In the genomic region with DNA sequence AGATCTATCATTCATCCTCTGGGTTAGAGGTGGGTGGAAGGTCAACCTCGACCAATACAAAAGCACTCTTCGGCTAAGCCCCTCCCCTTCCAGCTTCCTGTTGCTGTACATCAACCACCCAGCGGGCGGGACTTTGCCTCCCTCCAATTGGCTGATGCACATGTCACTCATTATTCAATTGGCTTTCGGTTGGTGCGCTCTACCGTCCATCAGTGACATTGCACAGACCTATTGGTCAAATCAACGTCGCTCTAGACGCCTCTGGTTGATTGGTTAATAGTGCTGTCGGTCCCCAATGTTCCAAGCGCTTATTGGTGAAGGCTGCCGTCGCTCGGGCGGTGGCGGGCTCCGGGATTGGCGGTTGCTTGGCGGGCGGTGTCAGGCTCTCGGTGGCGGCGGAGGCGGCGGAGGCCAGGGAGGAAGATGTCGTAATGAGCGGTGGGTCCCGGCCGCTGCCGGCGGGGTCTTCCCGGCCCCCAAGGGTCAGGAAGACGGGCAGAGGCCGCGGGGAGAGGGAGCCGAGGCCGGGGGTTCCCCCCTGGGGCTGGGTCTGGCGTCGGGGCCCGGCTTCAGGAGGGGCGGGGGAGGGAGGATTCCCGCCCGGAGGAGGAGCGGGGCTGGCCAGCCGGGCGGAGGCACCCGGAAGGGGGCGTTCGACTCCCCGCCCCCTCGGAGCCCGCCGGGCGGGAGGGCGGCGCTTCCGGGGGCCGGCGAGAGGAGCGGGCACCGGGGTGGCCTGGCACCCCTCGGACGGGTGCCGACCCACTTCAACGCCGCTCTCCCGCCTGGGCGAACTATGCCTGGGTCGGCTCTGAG, we compare ENCODE assay signal across 8 cellular contexts. TPM values are rescaled to one million over a fixed set of nuclear protein-coding genes. Genes with fewer than 3 reads are reported as not detected.
A peak's percentile ranks its signal among the peaks of the same experiment; 100 is the strongest.
DNase-seq lines count a peak whose midpoint lies in the region; ATAC-seq and TF ChIP-seq lines count a peak whose summit lies in the region.

A gene (plus strand): TSS at position 381 of the 816 bp plus-strand sequence. CDS start 51 bp downstream, at position 432.

- peak within 1 kb of the TSS; percentile 99 for H3K27ac ChIP-seq in left ventricle myocardium inferior (replicated peaks)
- peak within 1 kb of the TSS; percentile 100 for H3K27ac ChIP-seq in urinary bladder (ENCODE audit: low read depth)

- peak within 1 kb of the TSS; percentile 98 for H3K27ac Mint-ChIP-seq in T-helper 17 cell
- peak within 1 kb of the TSS; percentile 98 for H3K27ac Mint-ChIP-seq in progenitor cell of endocrine pancreas

- H3K36me3 ChIP-seq in left ventricle myocardium inferior (no peaks in the 10 kb centered on the region), urinary bladder (ENCODE audit: insufficient read depth) (no peaks in the 10 kb centered on the region)

- H3K4me1 Mint-ChIP-seq in T-helper 17 cell (peaks cover 36% of the 10 kb centered on the region), progenitor cell of endocrine pancreas (ENCODE audit: low read depth) (peaks cover 23% of the 10 kb centered on the region)

- peak within 1 kb of the TSS; percentile 89 for H3K4me3 ChIP-seq in left ventricle myocardium inferior
- H3K4me3 ChIP-seq in urinary bladder (ENCODE audit: low read depth, low read length), result peak within 1 kb of the TSS; percentile 74

- peak within 1 kb of the TSS; percentile 99 for H3K4me3 Mint-ChIP-seq in T-helper 17 cell
- peak within 1 kb of the TSS; percentile 96 for H3K4me3 Mint-ChIP-seq in progenitor cell of endocrine pancreas (ENCODE audit: low read depth)

- no peaks in the 10 kb centered on the region for H3K9me3 Mint-ChIP-seq in progenitor cell of endocrine pancreas (ENCODE audit: low read depth)

- H3K9me3 ChIP-seq in T-helper 17 cell (ENCODE audit: control insufficient read depth, low read length, poor library complexity, severe bottlenecking) (no peaks in the 10 kb centered on the region), left ventricle myocardium inferior (replicated peaks) (no peaks in the 10 kb centered on the region)

- DNase-seq in NCI-H1694 treated with DMSO at 0.1 percent for 48 hours (lab: John Stamatoyannopoulos, UW) (peak; percentile 100), T-helper 17 cell (peak; percentile 94 to 99 (median 98)), amygdala (lab: John Stamatoyannopoulos, UW) (peak; percentile 88 to 100 (median 100)), left ventricle myocardium inferior (peak; percentile 99), progenitor cell of endocrine pancreas (ENCODE audit: low spot score, unreplicated experiment) (peak; percentile 100)

- H3K36me3 Mint-ChIP-seq in T-helper 17 cell (ENCODE audit: low read depth), result peaks cover 2% of the 10 kb centered on the region
- peaks cover 2% of the 10 kb centered on the region for H3K36me3 Mint-ChIP-seq in progenitor cell of endocrine pancreas (ENCODE audit: insufficient read depth)

- H3K27me3 Mint-ChIP-seq in T-helper 17 cell (no peaks in the 10 kb centered on the region), progenitor cell of endocrine pancreas (no peaks in the 10 kb centered on the region)

- peaks cover 61% of the 10 kb centered on the region for H3K4me1 ChIP-seq in left ventricle myocardium inferior
- H3K4me1 ChIP-seq in urinary bladder (ENCODE audit: insufficient read depth), result no peaks in the 10 kb centered on the region

- TF ChIP-seq POLR2A in GM15510 (IDR thresholded peaks at IDR 0.05; ENCODE audit: borderline replicate concordance, extremely low read depth, insufficient read length), result peak; percentile 90

- intact Hi-C loops in left ventricle myocardium inferior (cut with micrococcal nuclease), result no loop called here

- TF ChIP-seq CTCF in left ventricle myocardium inferior (IDR thresholded peaks at IDR 0.05; ENCODE audit: borderline replicate concordance), result no peak
- peak; percentile 26 for TF ChIP-seq CTCF in progenitor cell of endocrine pancreas (IDR thresholded peaks at IDR 0.05; ENCODE audit: unreplicated experiment)

- H3K27me3 ChIP-seq in left ventricle myocardium inferior (ENCODE audit: low read depth), result no peaks in the 10 kb centered on the region

- WGBS in urinary bladder, result under 1% methylated on average over 70 of the region's 70 CpGs

- ATAC-seq in HG02885 (IDR thresholded peaks at IDR 0.05; ENCODE audit: poor library complexity, unreplicated experiment) (peak; percentile 88), T-helper 17 cell (peak; percentile 89)

RNA-seq across cellular contexts. Expression of the gene that starts here (rescaled TPM):
- total RNA-seq in T-helper 17 cell, result 10 to 100 TPM; 28.2 to 33.2 TPM
- 13.9 TPM for total RNA-seq in left ventricle myocardium inferior
- 16.0 and 18.6 TPM in 2 replicates for total RNA-seq in progenitor cell of endocrine pancreas
- total RNA-seq in urinary bladder, result 1.9 TPM
- polyA plus RNA-seq in urinary bladder, result 16.0 TPM

Comparison
In these comparisons a context has a peak if more than half of its experiments do, and no peak if none do; other contexts are left out.
1. Peak in every context shown above with its lines: DNase-seq, ATAC-seq, H3K4me3 ChIP-seq and H3K27ac ChIP-seq.